ENCODE assay signal across 18 cellular contexts in the genomic region with DNA sequence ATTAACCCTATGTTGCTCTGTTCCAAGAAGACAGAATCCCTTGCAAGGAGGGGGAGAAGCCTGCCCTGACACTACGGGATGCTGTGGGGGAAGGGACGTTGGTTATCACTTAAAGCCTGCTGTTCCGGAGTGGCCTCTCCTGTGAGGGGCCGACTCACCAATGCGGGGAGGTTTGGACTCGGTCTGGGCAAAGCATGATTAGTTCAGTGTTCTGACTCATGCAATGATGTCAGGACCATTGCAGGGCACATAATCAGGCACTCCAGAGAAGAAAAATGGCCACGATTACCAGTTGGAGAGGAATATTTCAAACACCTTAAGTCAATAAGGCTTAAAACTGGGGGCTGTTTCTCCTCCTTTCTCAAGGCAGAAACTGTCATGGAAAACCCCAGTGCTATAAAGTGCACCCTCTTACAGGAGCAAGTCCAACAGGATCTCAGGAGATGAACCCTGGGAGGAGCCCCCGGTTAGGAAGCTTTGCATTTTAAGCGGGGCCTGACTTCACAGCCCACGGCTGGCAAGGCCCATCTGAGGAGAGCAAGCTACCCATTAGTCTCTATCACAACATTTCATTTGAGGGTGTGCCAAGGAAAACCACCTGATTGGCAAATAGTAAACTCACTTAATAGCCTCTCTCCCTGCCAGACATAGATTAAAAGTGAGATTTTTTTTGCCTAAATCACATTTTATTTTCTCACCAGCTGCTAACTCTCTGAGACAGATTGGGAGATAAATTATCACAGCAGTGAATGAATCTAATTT.
DNase-seq lines count a peak whose midpoint lies in the region; ATAC-seq and TF ChIP-seq lines count a peak whose summit lies in the region.
"Had no signal": no experiment of that assay in that cellular context is flagged by ENCODE, and none has a peak within 500 bp of the region (broad histone marks: within the 10 kb centered on the region; RNA-seq: fewer than 3 reads in every experiment).

No MANE protein-coding gene starts in this region.

- TF ChIP-seq RAD21 in SK-N-SH (IDR thresholded peaks at IDR 0.05; ENCODE audit: low read length): no peak; the same call in 1 of the 2 replicates

- no peaks in the 10 kb centered on the region for H3K36me3 ChIP-seq in SK-N-SH (replicated peaks in 1 of 2; ENCODE audit: control insufficient read depth in 1 of 2, insufficient read depth in 2 of 2, low read length in 1 of 2)
- no peaks in the 10 kb centered on the region for H3K36me3 ChIP-seq in naive thymus-derived CD4-positive, alpha-beta T cell (ENCODE audit: control insufficient read depth in 2 of 3, insufficient read depth in 3 of 3, low read length in 3 of 3)
- H3K36me3 ChIP-seq: vagina had no signal

- no peak overlapping the region for H3K4me3 ChIP-seq in SK-N-SH (ENCODE audit: low read depth in 2 of 2, low read length in 1 of 2)
- H3K4me3 ChIP-seq in fibroblast of mammary gland (ENCODE audit: control insufficient read depth, low read depth, low read length): no peak overlapping the region
- H3K4me3 ChIP-seq in naive thymus-derived CD4-positive, alpha-beta T cell (ENCODE audit: low read length): no peak overlapping the region
- H3K4me3 ChIP-seq: psoas muscle, SK-N-MC, vagina had no signal

- no peak overlapping the region for H3K4me2 ChIP-seq in SK-N-SH

- POLR2A ChIA-PET in SK-N-SH (lab: Yijun Ruan, JAX): no interaction called here
- POLR2A ChIA-PET in naive thymus-derived CD4-positive, alpha-beta T cell (lab: Charles Lee): no interaction called here

- no peaks in the 10 kb centered on the region for H3K4me1 Mint-ChIP-seq in naive thymus-derived CD4-positive, alpha-beta T cell
- H3K4me1 Mint-ChIP-seq: IgD-negative memory B cell had no signal

- intact Hi-C loops in naive thymus-derived CD4-positive, alpha-beta T cell (cut with micrococcal nuclease): no loop called here

- no peak overlapping the region for H3K27ac Mint-ChIP-seq in naive thymus-derived CD4-positive, alpha-beta T cell
- H3K27ac Mint-ChIP-seq: activated T-helper 2 cell treated with anti-CD3 and anti-CD28 coated beads, Interferon-gamma antibody, Interleukin-2, Interleukin-4, amounts not matched to agents 10 μg/mL and 5 μg/mL and 100 μg/mL, durations not matched to agents 14 hours and 24 hours and 36 hours; natural killer cell treated with Interleukin-12 subunit alpha and Interleukin-12 subunit beta and Interleukin-15 and Interleukin-18, amount 100 ng/mL, for 72 hours; stimulated activated naive CD8-positive, alpha-beta T cell treated with anti-CD3 and anti-CD28 coated beads, Interleukin-15, Interleukin-2, amounts not matched to agents 100 ng/mL and 50 ng/mL, for 24 hours had no signal

- CTCF ChIA-PET in SK-N-SH (lab: Yijun Ruan, JAX): interaction anchor here (0.7 to 1.3 kb wide), 2 partner anchors 41 to 363 kb away, joined by 3 to 4 read pairs; no protein-coding TSS in a partner anchor
- CTCF ChIA-PET in naive thymus-derived CD4-positive, alpha-beta T cell (lab: Charles Lee): no interaction called here

- H3K79me2 ChIP-seq in SK-N-SH (ENCODE audit: insufficient read depth): no peaks in the 10 kb centered on the region

- ATAC-seq in GM19455 (IDR thresholded peaks at IDR 0.05; ENCODE audit: unreplicated experiment): no peak
- no peak for ATAC-seq in naive thymus-derived CD4-positive, alpha-beta T cell
- ATAC-seq: natural killer cell treated with Interleukin-12 subunit alpha and Interleukin-12 subunit beta and Interleukin-15 and Interleukin-18, amount 100 ng/mL, for 72 hours; psoas muscle had no signal

- no peaks in the 10 kb centered on the region for H3K9me2 ChIP-seq in SK-N-SH

- no peaks in the 10 kb centered on the region for H3F3A ChIP-seq in SK-N-SH (replicated peaks; ENCODE audit: insufficient read depth)

- TF ChIP-seq CTCF in SK-N-SH (IDR thresholded peaks at IDR 0.05) (no peak), fibroblast of mammary gland (conservative IDR thresholded peaks at IDR 0.05; ENCODE audit: control insufficient read depth, insufficient read depth, low read depth, low read length) (no peak)

- no peaks in the 10 kb centered on the region for H3K27me3 ChIP-seq in SK-N-SH (ENCODE audit: insufficient read depth)
- H3K27me3 ChIP-seq in naive thymus-derived CD4-positive, alpha-beta T cell (ENCODE audit: control insufficient read depth in 2 of 2, insufficient read depth in 2 of 2, low read length in 2 of 2): peaks cover 0 to 9% of the 10 kb centered on the region in 2 donors
- H3K27me3 ChIP-seq: vagina had no signal

- peak in 1 of 2 experiments; percentile 83; a peak in 2 of 4 replicates for TF ChIP-seq EP300 in SK-N-SH (IDR thresholded peaks at IDR 0.05; ENCODE audit: borderline replicate concordance in 1 of 2, low read depth in 1 of 2, low read length in 1 of 2)

- H3K4me3 Mint-ChIP-seq in naive thymus-derived CD4-positive, alpha-beta T cell: no peak overlapping the region
- H3K4me3 Mint-ChIP-seq: IgD-negative memory B cell; natural killer cell treated with Interleukin-12 subunit alpha and Interleukin-12 subunit beta and Interleukin-15 and Interleukin-18, amount 100 ng/mL, for 72 hours; stimulated activated naive CD8-positive, alpha-beta T cell treated with anti-CD3 and anti-CD28 coated beads, Interleukin-15, Interleukin-2, amounts not matched to agents 100 ng/mL and 50 ng/mL, for 24 hours had no signal

- no peaks in the 10 kb centered on the region for H3K9me3 ChIP-seq in SK-N-SH
- no peaks in the 10 kb centered on the region for H3K9me3 ChIP-seq in naive thymus-derived CD4-positive, alpha-beta T cell (ENCODE audit: control insufficient read depth in 2 of 3, low read length in 3 of 3)
- H3K9me3 ChIP-seq: psoas muscle, vagina had no signal

- H3K36me3 Mint-ChIP-seq in naive thymus-derived CD4-positive, alpha-beta T cell: no peaks in the 10 kb centered on the region
- H3K36me3 Mint-ChIP-seq: IgD-negative memory B cell; natural killer cell treated with Interleukin-12 subunit alpha and Interleukin-12 subunit beta and Interleukin-15 and Interleukin-18, amount 100 ng/mL, for 72 hours had no signal

- 6% methylated on average over 7 of the region's 10 CpGs for WGBS in SK-N-SH (ENCODE audit: low lambda C conversion rate)

- H3K9ac ChIP-seq in SK-N-SH: no peak overlapping the region

- DNase-seq in AG08395 (ENCODE audit: low spot score) (peak; percentile 10), HT1080 (ENCODE audit: low read depth) (peak; percentile 70), SK-N-SH (peak; percentile 66), fibroblast of mammary gland (ENCODE audit: low read depth) (peak; percentile 16), GM19238 (ENCODE audit: insufficient read length, low spot score) (no peak)
- DNase-seq in naive thymus-derived CD4-positive, alpha-beta T cell: no peak
- DNase-seq in stimulated activated CD4-positive, alpha-beta T cell treated with anti-CD3 and anti-CD28 coated beads, Interleukin-4, amount 100 ng/mL, for 1 hour: no peak
- DNase-seq: activated CD8-positive, alpha-beta memory T cell treated with anti-CD3 and anti-CD28 coated beads for 24 hours; GDM1; GOT3; psoas muscle had no signal

- peaks cover 0 to 3% (median 0%) of the 10 kb centered on the region in 11 donors for H3K9me3 Mint-ChIP-seq in naive thymus-derived CD4-positive, alpha-beta T cell
- H3K9me3 Mint-ChIP-seq: activated T-helper 2 cell treated with anti-CD3 and anti-CD28 coated beads, Interferon-gamma antibody, Interleukin-2, Interleukin-4, amounts not matched to agents 10 μg/mL and 5 μg/mL and 100 μg/mL, durations not matched to agents 14 hours and 24 hours and 36 hours; IgD-negative memory B cell; natural killer cell treated with Interleukin-12 subunit alpha and Interleukin-12 subunit beta and Interleukin-15 and Interleukin-18, amount 100 ng/mL, for 72 hours; stimulated activated naive CD8-positive, alpha-beta T cell treated with anti-CD3 and anti-CD28 coated beads, Interleukin-15, Interleukin-2, amounts not matched to agents 100 ng/mL and 50 ng/mL, for 24 hours had no signal

- H3K27me3 Mint-ChIP-seq in naive thymus-derived CD4-positive, alpha-beta T cell: peaks cover 15 to 83% (median 64%) of the 10 kb centered on the region in 5 donors

- H4K20me1 ChIP-seq in SK-N-SH (ENCODE audit: insufficient read depth): no peaks in the 10 kb centered on the region

- H3K4me1 ChIP-seq in SK-N-SH (ENCODE audit: control insufficient read depth in 1 of 2, insufficient read depth in 2 of 2, low read depth in 1 of 2, low read length in 1 of 2): peaks cover 0 to 25% of the 10 kb centered on the region in 2 experiments; a peak in 2 of 4 replicates
- no peaks in the 10 kb centered on the region for H3K4me1 ChIP-seq in naive thymus-derived CD4-positive, alpha-beta T cell (ENCODE audit: control insufficient read depth in 2 of 2, insufficient read depth in 2 of 2, low read length in 2 of 2)
- H3K4me1 ChIP-seq: psoas muscle, vagina had no signal

- no peak overlapping the region; a peak in 1 of 4 replicates for H3K27ac ChIP-seq in SK-N-SH (ENCODE audit: low read depth in 2 of 2, low read length in 1 of 2)
- H3K27ac ChIP-seq in naive thymus-derived CD4-positive, alpha-beta T cell (ENCODE audit: low read depth, low read length): no peak overlapping the region
- H3K27ac ChIP-seq: psoas muscle, SK-N-MC, vagina had no signal

- H2AFZ ChIP-seq in SK-N-SH (ENCODE audit: low read depth): no peak overlapping the region

TF ChIP-seq in SK-N-SH, 30 proteins besides CTCF, POLR2A, EP300 and RAD21 (continues in another document):
- no peak for TF ChIP-seq RFX5 (IDR thresholded peaks at IDR 0.05; ENCODE audit: low read length)
- no peak for TF ChIP-seq NFIC (IDR thresholded peaks at IDR 0.05; ENCODE audit: borderline replicate concordance)
- TF ChIP-seq FOSL2 (IDR thresholded peaks at IDR 0.05; ENCODE audit: borderline replicate concordance, low read depth): no peak
- peak; percentile 87 for TF ChIP-seq GATA2 (CRISPR knock-in tag; IDR thresholded peaks at IDR 0.05)
- no peak for TF ChIP-seq YY1 (IDR thresholded peaks at IDR 0.05; ENCODE audit: low read depth)
- TF ChIP-seq, protein P1, sequence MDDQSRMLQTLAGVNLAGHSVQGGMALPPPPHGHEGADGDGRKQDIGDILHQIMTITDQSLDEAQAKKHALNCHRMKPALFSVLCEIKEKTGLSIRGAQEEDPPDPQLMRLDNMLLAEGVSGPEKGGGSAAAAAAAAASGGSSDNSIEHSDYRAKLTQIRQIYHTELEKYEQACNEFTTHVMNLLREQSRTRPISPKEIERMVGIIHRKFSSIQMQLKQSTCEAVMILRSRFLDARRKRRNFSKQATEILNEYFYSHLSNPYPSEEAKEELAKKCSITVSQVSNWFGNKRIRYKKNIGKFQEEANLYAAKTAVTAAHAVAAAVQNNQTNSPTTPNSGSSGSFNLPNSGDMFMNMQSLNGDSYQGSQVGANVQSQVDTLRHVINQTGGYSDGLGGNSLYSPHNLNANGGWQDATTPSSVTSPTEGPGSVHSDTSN (IDR thresholded peaks at IDR 0.05): no peak
- peak; percentile 73; the same call in 1 of the 2 replicates for TF ChIP-seq RCOR1 (IDR thresholded peaks at IDR 0.05; ENCODE audit: low read length)
- no peak for TF ChIP-seq FOXM1 (IDR thresholded peaks at IDR 0.05; ENCODE audit: low read depth)
- peak; percentile 62 for TF ChIP-seq CHD2 (IDR thresholded peaks at IDR 0.05; ENCODE audit: low read length, partially characterized antibody)
- no peak for TF ChIP-seq SIN3A (IDR thresholded peaks at IDR 0.05; ENCODE audit: borderline replicate concordance, low read depth, low read length)

Comparison
In these comparisons a context has a peak if more than half of its experiments do, and no peak if none do; other contexts are left out.
1. DNase-seq: peak in AG08395 (single experiment), HT1080 (single experiment), SK-N-SH (single experiment) and fibroblast of mammary gland (single experiment); none in GM19238 (single experiment), naive thymus-derived CD4-positive, alpha-beta T cell (0 of 9) and stimulated activated CD4-positive, alpha-beta T cell treated with anti-CD3 and anti-CD28 coated beads, Interleukin-4, amount 100 ng/mL, for 1 hour (single experiment).